8 cellular contexts compared by ENCODE assay signal in the genomic region with DNA sequence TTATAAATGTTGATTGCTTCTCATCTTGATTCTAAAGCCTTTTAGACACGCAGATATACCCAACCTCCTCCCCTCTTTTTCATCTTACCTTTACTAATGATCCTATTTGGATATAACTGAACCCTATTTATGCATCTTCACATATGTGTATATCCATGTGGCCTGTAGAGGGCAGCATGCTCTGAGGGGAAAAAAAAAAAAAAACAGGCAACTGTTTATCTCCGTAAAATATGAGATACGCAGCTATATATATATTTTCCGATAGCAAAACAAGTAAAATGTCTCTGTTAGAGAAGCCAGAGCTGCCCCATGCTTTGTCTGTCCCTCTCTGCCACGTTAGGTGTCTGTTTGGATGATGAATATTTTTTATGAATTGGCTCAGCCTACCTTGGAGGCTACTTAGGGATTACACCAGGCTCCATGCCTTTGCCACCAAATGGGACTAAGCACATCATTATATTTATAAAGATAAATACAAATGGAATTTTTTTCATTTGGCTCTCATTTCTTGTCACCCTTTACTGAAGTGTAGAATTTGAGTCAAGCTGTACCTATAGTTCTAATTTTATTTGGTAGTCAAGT.
DNase-seq lines count a peak whose midpoint lies in the region; ATAC-seq, FAIRE-seq and TF ChIP-seq lines count a peak whose summit lies in the region.

No MANE protein-coding gene starts in this region.

- ATAC-seq in GM21526 (IDR thresholded peaks at IDR 0.05; ENCODE audit: low FRiP score, unreplicated experiment) (peak; percentile 64), GM19324 (IDR thresholded peaks at IDR 0.05; ENCODE audit: low FRiP score, unreplicated experiment) (no peak)

- no peak for TF ChIP-seq POLR2A in H54 (IDR thresholded peaks at IDR 0.05; ENCODE audit: low read depth, low read length)

- TF ChIP-seq CTCF in Loucy (conservative IDR thresholded peaks at IDR 0.05; ENCODE audit: low read length) (peak; percentile 97), fibroblast of mammary gland (conservative IDR thresholded peaks at IDR 0.05; ENCODE audit: control insufficient read depth, insufficient read depth, low read depth, low read length) (peak; percentile 75), parathyroid adenoma (IDR thresholded peaks at IDR 0.05) (peak; percentile 79)

- no peak overlapping the region for H3K9ac ChIP-seq in Loucy (ENCODE audit: low read depth, low read length, poor library complexity, severe bottlenecking)
- peak overlapping the region; percentile 38 for H3K9ac ChIP-seq in SK-N-MC (ENCODE audit: insufficient read length)
- H3K9ac ChIP-seq in parathyroid adenoma, result no peak overlapping the region

- H3K4me2 ChIP-seq in Loucy (ENCODE audit: low read depth, low read length, poor library complexity, severe bottlenecking) (peak overlapping the region; percentile 55), parathyroid adenoma (ENCODE audit: low read length) (peak overlapping the region; percentile 65)

- H3K36me3 ChIP-seq in Loucy (ENCODE audit: insufficient read depth, low read length), result no peaks in the 10 kb centered on the region
- H3K36me3 ChIP-seq in SK-N-MC (ENCODE audit: insufficient read depth, low read length), result peaks cover 22% of the 10 kb centered on the region
- H3K36me3 ChIP-seq in parathyroid adenoma (ENCODE audit: control insufficient read depth, insufficient read depth, low read length), result no peaks in the 10 kb centered on the region

- no peaks in the 10 kb centered on the region for H3K4me1 ChIP-seq in Loucy (ENCODE audit: insufficient read depth, low read length, poor library complexity, severe bottlenecking)
- no peaks in the 10 kb centered on the region for H3K4me1 ChIP-seq in parathyroid adenoma

- peak overlapping the region; percentile 90 for H3K27ac ChIP-seq in SK-N-MC
- H3K27ac ChIP-seq in parathyroid adenoma, result no peak overlapping the region

- no peaks in the 10 kb centered on the region for H4K20me1 ChIP-seq in Loucy (ENCODE audit: insufficient read depth, low read length, poor library complexity, severe bottlenecking)

- H3K9me2 ChIP-seq in Loucy (replicated peaks; ENCODE audit: low read depth, low read length), result no peaks in the 10 kb centered on the region

- no peak for FAIRE-seq in H54 (lab: Jason Lieb, UNC)

- H3K4me3 ChIP-seq in Loucy (ENCODE audit: low read length, poor library complexity, severe bottlenecking) (peak overlapping the region; percentile 56), SK-N-MC (peak overlapping the region; percentile 32), fibroblast of mammary gland (ENCODE audit: control insufficient read depth, low read depth, low read length) (peak overlapping the region; percentile 22), parathyroid adenoma (ENCODE audit: low read depth, low read length) (peak overlapping the region; percentile 33)

- DNase-seq in Daoy (ENCODE audit: low read depth) (peak; percentile 21), SK-N-MC (ENCODE audit: low read depth, low spot score) (no peak), fibroblast of mammary gland (ENCODE audit: low read depth) (peak; percentile 57), H54 (ENCODE audit: insufficient read length, low spot score) (no peak)

- H2AFZ ChIP-seq in Loucy (ENCODE audit: low read length), result peak overlapping the region; percentile 88
- H2AFZ ChIP-seq in parathyroid adenoma, result peak overlapping the region; percentile 79

- no peaks in the 10 kb centered on the region for H3F3A ChIP-seq in Loucy (ENCODE audit: low read depth)

- H3K9me3 ChIP-seq in Loucy (ENCODE audit: insufficient read depth, low read depth, low read length) (no peaks in the 10 kb centered on the region), SK-N-MC (ENCODE audit: low read depth, low read length) (no peaks in the 10 kb centered on the region), parathyroid adenoma (ENCODE audit: control insufficient read depth, low read length) (no peaks in the 10 kb centered on the region)

- no peaks in the 10 kb centered on the region for H3K27me3 ChIP-seq in Loucy (ENCODE audit: insufficient read depth, low read length, poor library complexity, severe bottlenecking)
- no peaks in the 10 kb centered on the region for H3K27me3 ChIP-seq in parathyroid adenoma (ENCODE audit: control insufficient read depth, insufficient read depth, low read length)

- H3K79me2 ChIP-seq in Loucy (ENCODE audit: insufficient read depth, low read length) (no peaks in the 10 kb centered on the region), parathyroid adenoma (no peaks in the 10 kb centered on the region)

Comparison
In these comparisons a context has a peak if more than half of its experiments do, and no peak if none do; other contexts are left out.
1. DNase-seq: peak in Daoy (single experiment) and fibroblast of mammary gland (single experiment); none in SK-N-MC (single experiment) and H54 (single experiment).
2. Peak in every context shown above with its lines, with median percentiles within 50 percentile points of each other: H3K4me3 ChIP-seq and CTCF ChIP-seq.